8 cellular contexts compared by ENCODE assay signal in genomic region chr11:59172345-59173079, GRCh38. TPM values are rescaled to one million over a fixed set of nuclear protein-coding genes. Genes with fewer than 3 reads are reported as not detected.
DNase-seq lines count a peak whose midpoint lies in the region; ATAC-seq and TF ChIP-seq lines count a peak whose summit lies in the region.

No MANE protein-coding gene starts in this region.

- POLR2A ChIA-PET in activated CD8-positive, alpha-beta T cell treated with anti-CD3 and anti-CD28 coated beads for 36 hours (lab: Charles Lee): interaction anchor here (1.1 to 1.3 kb wide), 2 partner anchors 22 to 26 kb away, joined by 3 read pairs; no protein-coding TSS in a partner anchor

- CTCF ChIA-PET in Calu3 (lab: Charles Lee): interaction anchor here (0.6 to 3.3 kb wide), 17 partner anchors 10 to 481 kb away, joined by 3 to 137 read pairs (median 6); partner anchors contain the start of gene OR5A2
- CTCF ChIA-PET in activated CD8-positive, alpha-beta T cell treated with anti-CD3 and anti-CD28 coated beads for 36 hours (lab: Charles Lee): interaction anchor here (0.6 to 9.9 kb wide), 26 partner anchors 9 to 365 kb away, joined by 3 to 180 read pairs (median 8); partner anchors contain the start of genes FAM111A and OR5A1

- peak overlapping the region; percentile 49 to 89 (median 78) for H3K27ac ChIP-seq in esophagus squamous epithelium

- H3K9me3 Mint-ChIP-seq in Calu3 (ENCODE audit: low read depth, unreplicated experiment) (peaks cover 3% of the 10 kb centered on the region), neural crest cell (no peaks in the 10 kb centered on the region)
- no peaks in the 10 kb centered on the region for H3K9me3 Mint-ChIP-seq in activated CD8-positive, alpha-beta T cell treated with anti-CD3 and anti-CD28 coated beads for 36 hours

- intact Hi-C loops in Calu3 (cut with micrococcal nuclease; ENCODE audit: unreplicated experiment): loop anchor here (2.0 kb wide), 1 partner anchor 90 kb away; no protein-coding TSS in a partner anchor
- intact Hi-C loops in activated CD8-positive, alpha-beta T cell treated with anti-CD3 and anti-CD28 coated beads for 36 hours (cut with micrococcal nuclease): loop anchor here (5.0 kb wide), 1 partner anchor 115 kb away; no protein-coding TSS in a partner anchor
- intact Hi-C loops in esophagus squamous epithelium (cut with DNase I): loop anchor here (5.0 kb wide), 1 partner anchor 35 kb away; no protein-coding TSS in a partner anchor

- H3K4me1 ChIP-seq in esophagus squamous epithelium: peaks cover 19 to 43% (median 26%) of the 10 kb centered on the region in 3 donors

- H3K4me3 Mint-ChIP-seq in Calu3 (ENCODE audit: low read depth, unreplicated experiment) (no peak overlapping the region), neural crest cell (peak overlapping the region; percentile 92)
- peak overlapping the region; percentile 72 for H3K4me3 Mint-ChIP-seq in activated CD8-positive, alpha-beta T cell treated with anti-CD3 and anti-CD28 coated beads for 36 hours

- WGBS in esophagus squamous epithelium, 2 donors: 0% methylated on average over 20 to 22 of the region's 70 CpGs

- H3K27me3 ChIP-seq in esophagus squamous epithelium: peaks cover 0 to 12% (median 0%) of the 10 kb centered on the region in 4 donors

- H3K27ac Mint-ChIP-seq in Calu3 (ENCODE audit: unreplicated experiment): peak overlapping the region; percentile 82
- H3K27ac Mint-ChIP-seq in activated CD8-positive, alpha-beta T cell treated with anti-CD3 and anti-CD28 coated beads for 36 hours: no peak overlapping the region
- peak overlapping the region; percentile 97 for H3K27ac Mint-ChIP-seq in neural crest cell (ENCODE audit: unreplicated experiment)

- BruUV-seq in Calu3 (replicated peaks; lab: Mats Ljungman, UMichigan): no TSS peak

- ATAC-seq in GM19438 (IDR thresholded peaks at IDR 0.05; ENCODE audit: low read depth, unreplicated experiment) (peak; percentile 33), HG03442 (IDR thresholded peaks at IDR 0.05; ENCODE audit: unreplicated experiment) (peak; percentile 26)
- peak; percentile 19 for ATAC-seq in activated CD8-positive, alpha-beta T cell treated with anti-CD3 and anti-CD28 coated beads for 36 hours

- H3K9me3 ChIP-seq in esophagus squamous epithelium: no peaks in the 10 kb centered on the region

- H3K4me3 ChIP-seq in esophagus squamous epithelium: peak overlapping the region; percentile 56 to 90 (median 68)

- peaks cover 32% of the 10 kb centered on the region for H3K4me1 Mint-ChIP-seq in Calu3 (ENCODE audit: low read depth, unreplicated experiment)
- peaks cover 9% of the 10 kb centered on the region for H3K4me1 Mint-ChIP-seq in activated CD8-positive, alpha-beta T cell treated with anti-CD3 and anti-CD28 coated beads for 36 hours (ENCODE audit: low read depth)
- H3K4me1 Mint-ChIP-seq in neural crest cell: peaks cover 44% of the 10 kb centered on the region

- H3K36me3 Mint-ChIP-seq in Calu3 (ENCODE audit: insufficient read depth, unreplicated experiment): peaks cover 35% of the 10 kb centered on the region
- no peaks in the 10 kb centered on the region for H3K36me3 Mint-ChIP-seq in activated CD8-positive, alpha-beta T cell treated with anti-CD3 and anti-CD28 coated beads for 36 hours (ENCODE audit: low read depth)
- H3K36me3 Mint-ChIP-seq in neural crest cell (ENCODE audit: low read depth): peaks cover 12% of the 10 kb centered on the region

- peak in 1 of 4 donors; percentile 4 for TF ChIP-seq POLR2A in esophagus squamous epithelium (IDR thresholded peaks at IDR 0.05)

- no peak for TF ChIP-seq CTCF in Calu3 (IDR thresholded peaks at IDR 0.05; ENCODE audit: unreplicated experiment)
- TF ChIP-seq CTCF in activated CD8-positive, alpha-beta T cell treated with anti-CD3 and anti-CD28 coated beads for 36 hours (IDR thresholded peaks at IDR 0.05): no peak
- TF ChIP-seq CTCF in esophagus squamous epithelium (IDR thresholded peaks at IDR 0.05): no peak
- no peak for TF ChIP-seq CTCF in neural crest cell (conservative IDR thresholded peaks at IDR 0.05)

- H3K36me3 ChIP-seq in esophagus squamous epithelium: no peaks in the 10 kb centered on the region

- DNase-seq in Calu3 (peak; percentile 54), esophagus squamous epithelium (lab: John Stamatoyannopoulos, UW) (no peak), neural crest cell (ENCODE audit: low read depth, low spot score) (no peak), A172 (ENCODE audit: low spot score) (no peak), NCI-H1092 (lab: John Stamatoyannopoulos, UW) (no peak)
- DNase-seq in activated CD8-positive, alpha-beta T cell treated with anti-CD3 and anti-CD28 coated beads for 36 hours: peak; percentile 24

- H3K27me3 Mint-ChIP-seq in Calu3 (ENCODE audit: unreplicated experiment) (no peaks in the 10 kb centered on the region), neural crest cell (ENCODE audit: low read depth) (peaks cover 6% of the 10 kb centered on the region)
- peaks cover 13% of the 10 kb centered on the region for H3K27me3 Mint-ChIP-seq in activated CD8-positive, alpha-beta T cell treated with anti-CD3 and anti-CD28 coated beads for 36 hours

RNA-seq across cellular contexts. Expression of gene DTX4, which starts 0.6 kb away (rescaled TPM):
- 56.7 and 65.8 TPM in 2 replicates for total RNA-seq in Calu3 (2022)
- under 1 TPM; 0.16 to 0.29 TPM for total RNA-seq in activated CD8-positive, alpha-beta T cell treated with anti-CD3 and anti-CD28 coated beads for 36 hours
- total RNA-seq in esophagus squamous epithelium: 1 to 10 TPM; 2.4 to 8.4 (median 4.6) TPM
- total RNA-seq in neural crest cell: 129 and 139 TPM in 2 replicates
- 0.12 and 0.21 TPM in 2 replicates for total RNA-seq in A172 (2014; rRNA removed; shearing (Covaris generic))

RNA-seq across cellular contexts. Expression of gene FAM111A, which starts 29.9 kb away (rescaled TPM):
- total RNA-seq in Calu3 (2022): 87.9 and 91.6 TPM in 2 replicates
- 10 to 100 TPM; 71.8 to 74.5 TPM for total RNA-seq in activated CD8-positive, alpha-beta T cell treated with anti-CD3 and anti-CD28 coated beads for 36 hours
- 10 to 100 TPM; 15.0 to 23.3 (median 16.7) TPM for total RNA-seq in esophagus squamous epithelium
- total RNA-seq in neural crest cell: 23.4 and 25.8 TPM in 2 replicates
- 83.5 and 102 TPM in 2 replicates for total RNA-seq in A172 (2014; rRNA removed; shearing (Covaris generic))

RNA-seq across cellular contexts. Expression of gene MPEG1, which starts 40.2 kb away (rescaled TPM):
- total RNA-seq in Calu3 (2022) (not detected in 2 replicates), esophagus squamous epithelium (10 to 100 TPM in 1 of 4 donors, 1 to 10 TPM in 2, under 1 TPM in 1; 0.04 to 19.5 (median 5.1) TPM), neural crest cell (not detected in 2 replicates)
- not detected for total RNA-seq in activated CD8-positive, alpha-beta T cell treated with anti-CD3 and anti-CD28 coated beads for 36 hours
- total RNA-seq in A172 (2014; rRNA removed; shearing (Covaris generic)): not detected in 2 replicates

Comparison
In these comparisons a context has a peak if more than half of its experiments do, and no peak if none do; other contexts are left out.
1. DNase-seq: peak in Calu3 (single experiment) and activated CD8-positive, alpha-beta T cell treated with anti-CD3 and anti-CD28 coated beads for 36 hours (single experiment); none in esophagus squamous epithelium (single experiment), neural crest cell (single experiment), A172 (single experiment) and NCI-H1092 (single experiment).
2. Peak in every context shown above with its lines, with median percentiles within 50 percentile points of each other: ATAC-seq.